In genomic region chr2:237983922-237984321, GRCh38 we compare ENCODE assay signal across 1 cellular context.
TF ChIP-seq lines count a peak whose summit lies in the region.

No MANE protein-coding gene starts in this region.

TF ChIP-seq in HEK293, 187 proteins besides CTCF, POLR2A, EP300 and RAD21 (continued from another document):
- TF ChIP-seq ZBTB10 (tag by site-specific recombination; IDR thresholded peaks at IDR 0.05) (no peak), ZNF629 (tag by site-specific recombination; IDR thresholded peaks at IDR 0.05) (no peak), ZNF626 (tag by site-specific recombination; IDR thresholded peaks at IDR 0.05) (no peak), ZNF555 (tag by site-specific recombination; conservative IDR thresholded peaks at IDR 0.05) (no peak)
